ENCODE assay signal across 24 cellular contexts in the genomic region with DNA sequence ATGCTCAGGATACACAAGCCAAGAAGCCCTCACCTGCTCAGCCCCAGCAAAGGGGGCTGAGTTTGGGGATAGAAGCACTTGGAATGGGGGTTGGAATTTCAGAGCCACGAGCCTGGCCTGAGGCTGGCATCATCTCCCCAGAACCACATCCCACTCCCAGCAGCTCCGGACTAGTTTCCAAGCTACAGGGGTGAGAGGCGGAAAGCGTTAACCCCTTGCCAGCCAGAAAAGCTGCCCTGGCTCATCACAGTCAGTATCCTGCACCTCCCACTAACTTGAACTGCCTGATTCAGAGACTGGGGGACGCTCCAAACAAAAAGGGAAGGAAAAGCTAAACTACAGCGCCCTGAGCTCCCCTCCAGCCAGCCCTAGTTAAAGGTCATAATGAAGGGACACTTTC. TPM values are rescaled to one million over a fixed set of nuclear protein-coding genes. Genes with fewer than 3 reads are reported as not detected.
"Had no signal": no experiment of that assay in that cellular context is flagged by ENCODE, and none has a peak within 500 bp of the region (broad histone marks: within the 10 kb centered on the region; RNA-seq: fewer than 3 reads in every experiment).

No MANE protein-coding gene starts in this region.

- H3K36me3 ChIP-seq: esophagus muscularis mucosa, gastroesophageal sphincter, heart right ventricle, lower lobe of right lung, prostate gland, right atrium auricular region, thoracic aorta, tibial nerve, upper lobe of left lung had no signal

- H3K4me3 Mint-ChIP-seq: dendritic cell treated with granulocyte-macrophage colony-stimulating factor and Interleukin-4, amounts not matched to agents 40 ng/mL and 50 ng/mL, for 4 days; natural killer cell; neural crest cell; stimulated activated naive B cell treated with anti-CD40 and anti-IgM and Interleukin-4, amounts not matched to agents 10 μg/mL and 1 μg/mL and 100 μg/mL, for 72 hours; stimulated activated naive CD8-positive, alpha-beta T cell treated with anti-CD3 and anti-CD28 coated beads, Interleukin-15, Interleukin-2, amounts not matched to agents 100 ng/mL and 50 ng/mL, for 24 hours had no signal

- H3K27me3 ChIP-seq: right atrium auricular region, tibial nerve, upper lobe of left lung had no signal

- H3K36me3 Mint-ChIP-seq: natural killer cell; stimulated activated naive B cell treated with anti-CD40 and anti-IgM and Interleukin-4, amounts not matched to agents 10 μg/mL and 1 μg/mL and 100 μg/mL, for 72 hours had no signal

- FAIRE-seq: colon, endothelial cell of umbilical vein, keratinocyte, urothelium cell line had no signal

- H3K27ac ChIP-seq: esophagus muscularis mucosa, foreskin keratinocyte, gastroesophageal sphincter, heart right ventricle, lower lobe of right lung, prostate gland, right atrium auricular region, thoracic aorta, tibial nerve, upper lobe of left lung had no signal

- H3K9me3 Mint-ChIP-seq: dendritic cell treated with granulocyte-macrophage colony-stimulating factor and Interleukin-4, amounts not matched to agents 40 ng/mL and 50 ng/mL, for 4 days; natural killer cell; neural crest cell; stimulated activated naive B cell treated with anti-CD40 and anti-IgM and Interleukin-4, amounts not matched to agents 10 μg/mL and 1 μg/mL and 100 μg/mL, for 72 hours; stimulated activated naive CD8-positive, alpha-beta T cell treated with anti-CD3 and anti-CD28 coated beads, Interleukin-15, Interleukin-2, amounts not matched to agents 100 ng/mL and 50 ng/mL, for 24 hours had no signal

- H3K4me1 Mint-ChIP-seq: natural killer cell; stimulated activated naive B cell treated with anti-CD40 and anti-IgM and Interleukin-4, amounts not matched to agents 10 μg/mL and 1 μg/mL and 100 μg/mL, for 72 hours had no signal

- H3K9me3 ChIP-seq: esophagus muscularis mucosa, gastroesophageal sphincter, heart right ventricle, lower lobe of right lung, prostate gland, right atrium auricular region, thoracic aorta, tibial nerve, upper lobe of left lung had no signal

- DNase-seq: effector CD8-positive, alpha-beta T cell; foreskin keratinocyte; heart right ventricle; hippocampal formation; left ventricle myocardium superior; lower lobe of right lung; natural killer cell; stimulated activated naive B cell treated with anti-CD40 and anti-IgM and Interleukin-4, amounts not matched to agents 10 μg/mL and 1 μg/mL and 100 μg/mL, for 72 hours; upper lobe of left lung had no signal

- H3K4me3 ChIP-seq: esophagus muscularis mucosa, gastroesophageal sphincter, heart right ventricle, lower lobe of right lung, prostate gland, right atrium auricular region, thoracic aorta, tibial nerve, upper lobe of left lung had no signal

- ATAC-seq: foreskin keratinocyte, gastroesophageal sphincter, heart right ventricle, left ventricle myocardium superior, lower lobe of right lung, natural killer cell, sciatic nerve had no signal

- H3K4me1 ChIP-seq: foreskin keratinocyte, gastroesophageal sphincter, lower lobe of right lung, prostate gland, tibial nerve, upper lobe of left lung had no signal

- H3K27ac Mint-ChIP-seq: dendritic cell treated with granulocyte-macrophage colony-stimulating factor and Interleukin-4, amounts not matched to agents 40 ng/mL and 50 ng/mL, for 4 days; natural killer cell; stimulated activated naive B cell treated with anti-CD40 and anti-IgM and Interleukin-4, amounts not matched to agents 10 μg/mL and 1 μg/mL and 100 μg/mL, for 72 hours; stimulated activated naive CD8-positive, alpha-beta T cell treated with anti-CD3 and anti-CD28 coated beads, Interleukin-15, Interleukin-2, amounts not matched to agents 100 ng/mL and 50 ng/mL, for 24 hours had no signal

RNA-seq across cellular contexts. Expression of a gene that starts 19.0 kb away (rescaled TPM):
- total RNA-seq: foreskin keratinocyte, mononuclear cell, natural killer cell had no signal
- polyA plus RNA-seq: foreskin keratinocyte, keratinocyte had no signal
